In the genomic region with DNA sequence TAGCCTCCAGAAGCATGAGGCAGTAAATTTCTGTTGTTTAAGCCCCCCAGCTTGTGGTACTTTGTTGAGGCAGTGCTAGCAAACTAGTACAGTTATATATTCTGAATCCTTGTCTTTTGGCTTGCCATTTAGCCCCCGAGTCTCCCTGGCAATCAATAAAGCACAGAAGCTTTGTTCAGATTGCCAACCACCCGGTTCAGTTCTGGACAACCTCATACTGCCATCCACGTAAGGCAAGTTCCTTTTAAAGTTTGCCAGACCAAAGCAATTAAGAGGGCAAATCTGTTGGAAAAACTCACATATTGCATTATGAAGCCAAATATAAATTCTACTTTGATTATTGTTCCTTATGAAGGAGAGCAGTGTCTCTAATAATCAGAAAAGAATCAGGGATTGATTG, we compare ENCODE assay signal across 17 cellular contexts.
"Had no signal": no experiment of that assay in that cellular context is flagged by ENCODE, and none has a peak within 500 bp of the region (broad histone marks: within the 10 kb centered on the region; RNA-seq: fewer than 3 reads in every experiment).

No MANE protein-coding gene starts in this region.

- H3K9me3 ChIP-seq: prostate gland, SJSA1 had no signal

- H3K36me3 ChIP-seq: prostate gland, SJSA1 had no signal

- ATAC-seq: activated CD4-positive, alpha-beta T cell treated with anti-CD3 and anti-CD28 coated beads for 36 hours; activated CD8-positive, alpha-beta T cell treated with anti-CD3 and anti-CD28 coated beads for 36 hours; natural killer cell; stimulated activated naive CD8-positive, alpha-beta T cell treated with anti-CD3 and anti-CD28 coated beads, Interleukin-15, amount 100 ng/mL, for 72 hours had no signal

- H3K4me3 Mint-ChIP-seq: activated CD4-positive, alpha-beta T cell treated with anti-CD3 and anti-CD28 coated beads for 36 hours; activated CD8-positive, alpha-beta T cell treated with anti-CD3 and anti-CD28 coated beads for 36 hours; central memory CD8-positive, alpha-beta T cell; natural killer cell; stimulated activated naive CD8-positive, alpha-beta T cell treated with anti-CD3 and anti-CD28 coated beads, Interleukin-15, amount 100 ng/mL, for 72 hours had no signal

- H3K4me1 ChIP-seq: prostate gland, SJSA1 had no signal

- DNase-seq: activated CD4-positive, alpha-beta T cell treated with anti-CD3 and anti-CD28 coated beads for 36 hours; activated CD8-positive, alpha-beta memory T cell treated with anti-CD3 and anti-CD28 coated beads, Interleukin-2, amount 50 U/mL, for 48 hours; activated CD8-positive, alpha-beta T cell treated with anti-CD3 and anti-CD28 coated beads for 36 hours; activated naive CD4-positive, alpha-beta T cell treated with Interleukin-2 at 50 U/mL for 16 hours; cortex of kidney; effector CD8-positive, alpha-beta T cell; kidney glomerular epithelial cell; natural killer cell; stimulated activated CD4-positive, alpha-beta T cell treated with anti-CD3 and anti-CD28 coated beads, Interleukin-4, amount 100 ng/mL, for 24 hours; stimulated activated naive CD8-positive, alpha-beta T cell treated with anti-CD3 and anti-CD28 coated beads, Interleukin-15, amount 100 ng/mL, for 72 hours; T-helper 1 cell; trophoblast cell had no signal

- H3K27ac ChIP-seq: SJSA1, VCaP had no signal

- H3K27me3 Mint-ChIP-seq: activated CD4-positive, alpha-beta T cell treated with anti-CD3 and anti-CD28 coated beads for 36 hours; stimulated activated naive CD8-positive, alpha-beta T cell treated with anti-CD3 and anti-CD28 coated beads, Interleukin-15, amount 100 ng/mL, for 72 hours had no signal

- H3K4me3 ChIP-seq: lung, prostate gland, SJSA1 had no signal

- H3K9me3 Mint-ChIP-seq: activated CD8-positive, alpha-beta T cell treated with anti-CD3 and anti-CD28 coated beads for 36 hours; central memory CD8-positive, alpha-beta T cell; natural killer cell; stimulated activated naive CD8-positive, alpha-beta T cell treated with anti-CD3 and anti-CD28 coated beads, Interleukin-15, amount 100 ng/mL, for 72 hours had no signal

- H3K36me3 Mint-ChIP-seq: natural killer cell had no signal

- H3K27ac Mint-ChIP-seq: activated CD4-positive, alpha-beta T cell treated with anti-CD3 and anti-CD28 coated beads for 36 hours; activated CD8-positive, alpha-beta T cell treated with anti-CD3 and anti-CD28 coated beads for 36 hours; natural killer cell; stimulated activated naive CD8-positive, alpha-beta T cell treated with anti-CD3 and anti-CD28 coated beads, Interleukin-15, amount 100 ng/mL, for 72 hours had no signal

- H3K4me1 Mint-ChIP-seq: activated CD4-positive, alpha-beta T cell treated with anti-CD3 and anti-CD28 coated beads for 36 hours; central memory CD8-positive, alpha-beta T cell; natural killer cell; stimulated activated naive CD8-positive, alpha-beta T cell treated with anti-CD3 and anti-CD28 coated beads, Interleukin-15, amount 100 ng/mL, for 72 hours had no signal
